1 cellular context compared by ENCODE assay signal in the genomic region with DNA sequence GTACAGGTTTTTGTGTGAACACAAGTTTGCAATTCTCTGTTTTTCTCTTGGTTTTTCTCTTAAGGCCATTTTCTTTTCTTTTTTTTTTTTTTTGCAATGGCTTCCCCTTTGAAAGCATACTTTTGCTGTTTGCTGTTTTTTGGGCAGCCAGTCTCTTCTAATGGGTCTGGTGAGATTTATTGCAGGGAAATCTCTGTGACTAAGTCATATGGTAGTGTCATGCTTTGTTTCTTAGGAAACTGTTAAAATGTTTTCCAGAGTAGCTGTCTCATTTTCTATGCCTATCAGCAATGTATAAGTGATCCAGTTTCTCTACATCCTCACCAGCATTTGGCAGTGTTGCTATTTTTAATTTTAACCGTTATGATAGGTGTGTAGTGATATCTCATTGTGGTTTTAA.
TF ChIP-seq lines count a peak whose summit lies in the region.

No MANE protein-coding gene starts in this region.

TF ChIP-seq in K562, 482 proteins besides CTCF, POLR2A, EP300 and RAD21:
- TF ChIP-seq RBM25 (IDR thresholded peaks at IDR 0.05; ENCODE audit: low read depth, low read length, severe bottlenecking): peak; percentile 49
- no peak for TF ChIP-seq SMAD2 (IDR thresholded peaks at IDR 0.05; ENCODE audit: low read depth, low read length)
